In the genomic region with DNA sequence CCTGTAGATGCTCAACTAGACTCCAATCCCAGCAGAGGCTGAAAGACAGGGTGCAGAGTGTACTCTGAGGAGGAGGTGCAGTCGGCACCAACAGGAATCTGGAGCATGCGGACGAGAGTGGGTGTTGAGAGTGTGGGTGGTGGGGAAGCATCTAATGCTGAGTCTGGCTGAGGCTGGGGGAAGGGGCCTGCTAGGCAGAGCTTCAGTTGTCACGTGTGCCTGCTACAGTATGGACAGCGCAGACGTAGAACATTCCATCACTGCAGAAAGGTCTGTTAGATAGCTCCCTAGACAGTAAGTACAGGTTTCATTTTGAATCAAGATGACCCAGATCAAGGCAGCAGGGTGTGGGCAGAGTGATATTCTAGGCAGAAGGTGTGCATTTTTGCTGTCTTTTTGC, we compare ENCODE assay signal across 16 cellular contexts. TPM values are rescaled to one million over a fixed set of nuclear protein-coding genes. Genes with fewer than 3 reads are reported as not detected.
DNase-seq lines count a peak whose midpoint lies in the region; ATAC-seq, FAIRE-seq and TF ChIP-seq lines count a peak whose summit lies in the region.
"Had no signal": no experiment of that assay in that cellular context is flagged by ENCODE, and none has a peak within 500 bp of the region (broad histone marks: within the 10 kb centered on the region; RNA-seq: fewer than 3 reads in every experiment).

No MANE protein-coding gene starts in this region.

- H3K9me3 Mint-ChIP-seq in CD4-positive, alpha-beta memory T cell = no peaks in the 10 kb centered on the region
- H3K9me3 Mint-ChIP-seq: CD4-positive, alpha-beta T cell; dendritic cell treated with granulocyte-macrophage colony-stimulating factor and Interleukin-4, amounts not matched to agents 40 ng/mL and 50 ng/mL, for 4 days; IgD-negative memory B cell; naive B cell had no signal

- intact Hi-C loops in CD4-positive, alpha-beta memory T cell (cut with micrococcal nuclease) = no loop called here
- intact Hi-C loops in kidney (cut with DNase I) = no loop called here

- H3K27me3 ChIP-seq in CD4-positive, alpha-beta memory T cell (ENCODE audit: insufficient read depth, low read length) = no peaks in the 10 kb centered on the region
- H3K27me3 ChIP-seq in SK-N-SH (ENCODE audit: insufficient read depth) = no peaks in the 10 kb centered on the region

- no peak overlapping the region for H3K4me2 ChIP-seq in SK-N-SH

- WGBS in SK-N-SH (ENCODE audit: low lambda C conversion rate) = 84% methylated on average over 6 of the region's 6 CpGs

- no peak for TF ChIP-seq EP300 in SK-N-SH (IDR thresholded peaks at IDR 0.05; ENCODE audit: borderline replicate concordance in 1 of 2, low read depth in 1 of 2, low read length in 1 of 2)

- H3F3A ChIP-seq in SK-N-SH (replicated peaks; ENCODE audit: insufficient read depth) = peaks cover 10% of the 10 kb centered on the region

- peaks cover 16% of the 10 kb centered on the region for H3K36me3 ChIP-seq in CD4-positive, alpha-beta memory T cell (ENCODE audit: insufficient read depth, low read length)
- H3K36me3 ChIP-seq in kidney (ENCODE audit: control insufficient read depth in 1 of 2, insufficient read depth in 2 of 2, low read length in 2 of 2) (peaks cover 14 to 21% of the 10 kb centered on the region in 2 donors), SK-N-SH (replicated peaks in 1 of 2; ENCODE audit: control insufficient read depth in 1 of 2, insufficient read depth in 2 of 2, low read length in 1 of 2) (peaks cover 21 to 49% of the 10 kb centered on the region in 2 experiments)

- H3K9me2 ChIP-seq in SK-N-SH = no peaks in the 10 kb centered on the region

- POLR2A ChIA-PET in CD4-positive, alpha-beta memory T cell (lab: Charles Lee; ENCODE audit: partially characterized antibody) = interaction anchor here (0.8 to 1.2 kb wide), 3 partner anchors 23 to 195 kb away, joined by 3 to 4 read pairs (median 3); partner anchors contain the start of genes JMJD4 and SNAP47
- POLR2A ChIA-PET in SK-N-SH (lab: Yijun Ruan, JAX) = no interaction called here

- TF ChIP-seq CTCF in kidney (IDR thresholded peaks at IDR 0.05; ENCODE audit: borderline replicate concordance, extremely low read depth, insufficient read depth) (no peak), SK-N-SH (IDR thresholded peaks at IDR 0.05) (no peak)

- no peak overlapping the region for H3K9ac ChIP-seq in kidney (ENCODE audit: low read length in 2 of 2)
- H3K9ac ChIP-seq in SK-N-SH = no peak overlapping the region

- peaks cover 33 to 35% of the 10 kb centered on the region in 2 donors for H3K36me3 Mint-ChIP-seq in CD4-positive, alpha-beta memory T cell

- no peak overlapping the region for H3K4me3 ChIP-seq in CD4-positive, alpha-beta memory T cell (ENCODE audit: low read length in 2 of 2)
- H3K4me3 ChIP-seq in kidney (ENCODE audit: low read length in 2 of 2) = no peak overlapping the region
- H3K4me3 ChIP-seq in SK-N-SH (ENCODE audit: low read depth in 2 of 2, low read length in 1 of 2) = no peak overlapping the region

- peaks cover 33 to 70% (median 50%) of the 10 kb centered on the region in 4 donors for H3K4me1 Mint-ChIP-seq in CD4-positive, alpha-beta memory T cell

- peak overlapping the region; percentile 40 to 84 (median 62) for H3K27ac Mint-ChIP-seq in CD4-positive, alpha-beta memory T cell
- H3K27ac Mint-ChIP-seq: CD4-positive, alpha-beta T cell; dendritic cell treated with granulocyte-macrophage colony-stimulating factor and Interleukin-4, amounts not matched to agents 40 ng/mL and 50 ng/mL, for 4 days; IgD-negative memory B cell; naive B cell had no signal

- no peak for FAIRE-seq in kidney (lab: Jason Lieb, UNC)

- peaks cover 56% of the 10 kb centered on the region for H3K4me1 ChIP-seq in CD4-positive, alpha-beta memory T cell (ENCODE audit: insufficient read depth, low read length)
- H3K4me1 ChIP-seq in kidney (ENCODE audit: control insufficient read depth in 1 of 2, insufficient read depth in 1 of 2, low read depth in 1 of 2, low read length in 2 of 2) (no peaks in the 10 kb centered on the region), SK-N-SH (ENCODE audit: control insufficient read depth in 1 of 2, insufficient read depth in 2 of 2, low read depth in 1 of 2, low read length in 1 of 2) (peaks cover 15 to 19% of the 10 kb centered on the region in 2 experiments)

- CTCF ChIA-PET in CD4-positive, alpha-beta memory T cell (lab: Charles Lee; ENCODE audit: partially characterized antibody) = interaction anchor here (1.0 kb wide), 1 partner anchor 195 kb away, joined by 3 read pairs; no protein-coding TSS in a partner anchor
- CTCF ChIA-PET in SK-N-SH (lab: Yijun Ruan, JAX) = interaction anchor here (1.2 to 1.9 kb wide), 5 partner anchors 188 to 241 kb away, joined by 3 to 11 read pairs (median 4); partner anchors contain the start of gene WNT9A

- peaks cover 35% of the 10 kb centered on the region for H4K20me1 ChIP-seq in SK-N-SH (ENCODE audit: insufficient read depth)

- DNase-seq in CD4-positive, alpha-beta memory T cell = no peak
- DNase-seq in kidney = peak; percentile 41
- no peak for DNase-seq in midbrain (lab: John Stamatoyannopoulos, UW)
- DNase-seq in SK-N-SH = no peak
- no peak for DNase-seq in NCI-H128 (lab: John Stamatoyannopoulos, UW; ENCODE audit: unreplicated experiment)
- DNase-seq: CD4-positive, alpha-beta T cell; naive B cell; NCI-H2171 treated with DMSO at 0.1 percent for 48 hours had no signal

- peak; percentile 68 for ATAC-seq in GM18868 (IDR thresholded peaks at IDR 0.05; ENCODE audit: unreplicated experiment)
- peak; percentile 76 for ATAC-seq in HG03439 (IDR thresholded peaks at IDR 0.05; ENCODE audit: unreplicated experiment)
- ATAC-seq in GM19023 (IDR thresholded peaks at IDR 0.05; ENCODE audit: unreplicated experiment) = no peak
- ATAC-seq: HCT116 had no signal

- peaks cover 38% of the 10 kb centered on the region for H3K79me2 ChIP-seq in SK-N-SH (ENCODE audit: insufficient read depth)

- TF ChIP-seq RAD21 in SK-N-SH (IDR thresholded peaks at IDR 0.05; ENCODE audit: low read length) = no peak

- no peak overlapping the region for H2AFZ ChIP-seq in SK-N-SH (ENCODE audit: low read depth)

- no peaks in the 10 kb centered on the region for H3K9me3 ChIP-seq in CD4-positive, alpha-beta memory T cell (ENCODE audit: control insufficient read depth in 1 of 2, low read length in 2 of 2)
- H3K9me3 ChIP-seq in kidney (ENCODE audit: control insufficient read depth in 1 of 2, low read length in 2 of 2) = no peaks in the 10 kb centered on the region
- no peaks in the 10 kb centered on the region for H3K9me3 ChIP-seq in SK-N-SH

- H3K27me3 Mint-ChIP-seq in CD4-positive, alpha-beta memory T cell = no peaks in the 10 kb centered on the region
- H3K27me3 Mint-ChIP-seq: CD4-positive, alpha-beta T cell; dendritic cell treated with granulocyte-macrophage colony-stimulating factor and Interleukin-4, amounts not matched to agents 40 ng/mL and 50 ng/mL, for 4 days; IgD-negative memory B cell; naive B cell had no signal

- peak overlapping the region in 4 of 8 donors; percentile 31 to 62 (median 58) for H3K4me3 Mint-ChIP-seq in CD4-positive, alpha-beta memory T cell
- H3K4me3 Mint-ChIP-seq: CD4-positive, alpha-beta T cell; dendritic cell treated with granulocyte-macrophage colony-stimulating factor and Interleukin-4, amounts not matched to agents 40 ng/mL and 50 ng/mL, for 4 days; IgD-negative memory B cell; naive B cell had no signal

- no peak overlapping the region for H3K27ac ChIP-seq in CD4-positive, alpha-beta memory T cell (ENCODE audit: low read depth, low read length)
- no peak overlapping the region for H3K27ac ChIP-seq in kidney (ENCODE audit: low read depth in 2 of 2, low read length in 2 of 2)
- no peak overlapping the region; a peak in 1 of 4 replicates for H3K27ac ChIP-seq in SK-N-SH (ENCODE audit: low read depth in 2 of 2, low read length in 1 of 2)

TF ChIP-seq in SK-N-SH, 30 proteins besides CTCF, POLR2A, EP300 and RAD21 (continues in another document):
- no peak for TF ChIP-seq NRF1 (IDR thresholded peaks at IDR 0.05; ENCODE audit: low read depth, low read length)
- TF ChIP-seq, protein P1, sequence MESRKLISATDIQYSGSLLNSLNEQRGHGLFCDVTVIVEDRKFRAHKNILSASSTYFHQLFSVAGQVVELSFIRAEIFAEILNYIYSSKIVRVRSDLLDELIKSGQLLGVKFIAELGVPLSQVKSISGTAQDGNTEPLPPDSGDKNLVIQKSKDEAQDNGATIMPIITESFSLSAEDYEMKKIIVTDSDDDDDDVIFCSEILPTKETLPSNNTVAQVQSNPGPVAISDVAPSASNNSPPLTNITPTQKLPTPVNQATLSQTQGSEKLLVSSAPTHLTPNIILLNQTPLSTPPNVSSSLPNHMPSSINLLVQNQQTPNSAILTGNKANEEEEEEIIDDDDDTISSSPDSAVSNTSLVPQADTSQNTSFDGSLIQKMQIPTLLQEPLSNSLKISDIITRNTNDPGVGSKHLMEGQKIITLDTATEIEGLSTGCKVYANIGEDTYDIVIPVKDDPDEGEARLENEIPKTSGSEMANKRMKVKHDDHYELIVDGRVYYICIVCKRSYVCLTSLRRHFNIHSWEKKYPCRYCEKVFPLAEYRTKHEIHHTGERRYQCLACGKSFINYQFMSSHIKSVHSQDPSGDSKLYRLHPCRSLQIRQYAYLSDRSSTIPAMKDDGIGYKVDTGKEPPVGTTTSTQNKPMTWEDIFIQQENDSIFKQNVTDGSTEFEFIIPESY (IDR thresholded peaks at IDR 0.05; ENCODE audit: borderline replicate concordance, low read depth) = no peak
- TF ChIP-seq MXI1 (IDR thresholded peaks at IDR 0.05; ENCODE audit: low read depth, low read length) = no peak
- no peak for TF ChIP-seq CHD2 (IDR thresholded peaks at IDR 0.05; ENCODE audit: low read length, partially characterized antibody)
- no peak for TF ChIP-seq FOXM1 (IDR thresholded peaks at IDR 0.05; ENCODE audit: low read depth)

RNA-seq across cellular contexts. Expression of gene SNAP47, which starts 23.1 kb away (rescaled TPM):
- total RNA-seq in CD4-positive, alpha-beta memory T cell = 10 to 100 TPM; 27.0 to 30.5 TPM
- polyA plus RNA-seq in CD4-positive, alpha-beta memory T cell = 10 to 100 TPM; 46.6 to 53.6 TPM
- total RNA-seq in kidney = 32.4 TPM
- polyA plus RNA-seq in kidney (ENCODE audit: insufficient read depth, low read depth, low replicate concordance) (31.6 TPM), SK-N-SH (2012; rRNA removed) (44.0 and 45.6 TPM in 2 replicates)
- 41.0 and 45.9 TPM in 2 replicates for polyA plus RNA-seq in SK-N-SH (2012; cell fraction: cytosol; rRNA removed)
- 32.7 and 40.3 TPM in 2 replicates for polyA plus RNA-seq in SK-N-SH (2012; cell fraction: nucleus; rRNA removed)

RNA-seq across cellular contexts. Expression of gene JMJD4, which starts 23.3 kb away (rescaled TPM):
- total RNA-seq in CD4-positive, alpha-beta memory T cell = 10 to 100 TPM; 32.4 to 34.1 TPM
- 10 to 100 TPM; 22.6 to 26.9 TPM for polyA plus RNA-seq in CD4-positive, alpha-beta memory T cell
- 15.9 TPM for total RNA-seq in kidney
- 12.6 TPM for polyA plus RNA-seq in kidney (ENCODE audit: insufficient read depth, low read depth, low replicate concordance)
- polyA plus RNA-seq in SK-N-SH (2012; rRNA removed) = 15.0 and 16.6 TPM in 2 replicates
- 5.9 and 11.5 TPM in 2 replicates for polyA plus RNA-seq in SK-N-SH (2012; cell fraction: cytosol; rRNA removed)
- 24.2 and 29.6 TPM in 2 replicates for polyA plus RNA-seq in SK-N-SH (2012; cell fraction: nucleus; rRNA removed)

RNA-seq across cellular contexts. Expression of gene PRSS38, which starts 57.1 kb away (rescaled TPM):
- not detected for total RNA-seq in CD4-positive, alpha-beta memory T cell
- polyA plus RNA-seq in CD4-positive, alpha-beta memory T cell = not detected
- total RNA-seq in kidney = not detected
- not detected for polyA plus RNA-seq in kidney (ENCODE audit: insufficient read depth, low read depth, low replicate concordance)
- polyA plus RNA-seq in SK-N-SH (2012; rRNA removed) = not detected in 2 replicates
- not detected in 2 replicates for polyA plus RNA-seq in SK-N-SH (2012; cell fraction: cytosol; rRNA removed)
- not detected in 2 replicates for polyA plus RNA-seq in SK-N-SH (2012; cell fraction: nucleus; rRNA removed)
- total RNA-seq: CD4-positive, alpha-beta T cell; glomerular endothelial cell; urinary bladder had no signal
- polyA plus RNA-seq: IgD-negative memory B cell, urinary bladder had no signal
